8 cellular contexts compared by ENCODE assay signal in genomic region chr2:158953926-158954763, GRCh38. TPM values are rescaled to one million over a fixed set of nuclear protein-coding genes. Genes with fewer than 3 reads are reported as not detected.
DNase-seq lines count a peak whose midpoint lies in the region; ATAC-seq lines count a peak whose summit lies in the region.

No MANE protein-coding gene starts in this region.

- no peak overlapping the region for H3K4me2 ChIP-seq in Karpas-422 (ENCODE audit: low read depth, low read length, poor library complexity, severe bottlenecking)

- in situ Hi-C loops in G401 (cut with HindIII; ENCODE audit: low sequenced_read_pairs): no loop called here

- H3K9me3 ChIP-seq in Karpas-422 (ENCODE audit: low read length): no peaks in the 10 kb centered on the region

- H3K27me3 ChIP-seq in Karpas-422 (ENCODE audit: low read length): no peaks in the 10 kb centered on the region

- no peaks in the 10 kb centered on the region for H3K9me2 ChIP-seq in Karpas-422 (replicated peaks; ENCODE audit: insufficient read depth, low read length)

- ATAC-seq in HG03342 (IDR thresholded peaks at IDR 0.05; ENCODE audit: unreplicated experiment): peak; percentile 68

- no peaks in the 10 kb centered on the region for H3K36me3 ChIP-seq in Karpas-422 (ENCODE audit: insufficient read depth, low read length)

- no peaks in the 10 kb centered on the region for H4K20me1 ChIP-seq in Karpas-422 (ENCODE audit: insufficient read depth, low read depth, low read length)

- H3K4me3 ChIP-seq in Karpas-422 (ENCODE audit: low read length): no peak overlapping the region

- H3K9ac ChIP-seq in Karpas-422 (ENCODE audit: low read length): no peak overlapping the region

- DNase-seq in G401 (ENCODE audit: low spot score) (peak; percentile 32), NCI-H774 (lab: John Stamatoyannopoulos, UW) (peak; percentile 53), amniotic stem cell (lab: John Stamatoyannopoulos, UW) (peak; percentile 15), kidney glomerular epithelial cell (lab: John Stamatoyannopoulos, UW) (peak; percentile 66), Karpas-422 (no peak), 8988T (no peak)
- peak; percentile 11 to 35 (median 23) for DNase-seq in stimulated activated CD4-positive, alpha-beta T cell treated with anti-CD3 and anti-CD28 coated beads, TNF-alpha, amount 100 ng/mL, for 48 hours (ENCODE audit: low read depth in 3 of 3)

- H3K4me1 ChIP-seq in Karpas-422 (ENCODE audit: low read length): no peaks in the 10 kb centered on the region

- no peak overlapping the region for H2AFZ ChIP-seq in Karpas-422 (ENCODE audit: low read length)

- H3K79me2 ChIP-seq in Karpas-422 (ENCODE audit: low read length): no peaks in the 10 kb centered on the region

- no peak overlapping the region for H3K27ac ChIP-seq in Karpas-422 (ENCODE audit: low read length)

RNA-seq across cellular contexts. Expression of gene TANC1, which starts 14.3 kb away (rescaled TPM):
- total RNA-seq in G401 (2014; rRNA removed; shearing (Covaris generic)): 1.8 and 2.8 TPM in 2 replicates
- not detected in 2 replicates for total RNA-seq in Karpas-422 (2014; rRNA removed; shearing (Covaris generic); ENCODE audit: low replicate concordance)

Comparison
In these comparisons a context has a peak if more than half of its experiments do, and no peak if none do; other contexts are left out.
1. DNase-seq: peak in G401 (single experiment), NCI-H774 (single experiment), amniotic stem cell (single experiment), kidney glomerular epithelial cell (single experiment) and stimulated activated CD4-positive, alpha-beta T cell treated with anti-CD3 and anti-CD28 coated beads, TNF-alpha, amount 100 ng/mL, for 48 hours (3 of 3); none in Karpas-422 (single experiment) and 8988T (single experiment).